1 cellular context compared by ENCODE assay signal in genomic region chr16:3305109-3306068, GRCh38.
A peak's percentile ranks its signal among the peaks of the same experiment; 100 is the strongest.
TF ChIP-seq lines count a peak whose summit lies in the region.

A gene with protein sequence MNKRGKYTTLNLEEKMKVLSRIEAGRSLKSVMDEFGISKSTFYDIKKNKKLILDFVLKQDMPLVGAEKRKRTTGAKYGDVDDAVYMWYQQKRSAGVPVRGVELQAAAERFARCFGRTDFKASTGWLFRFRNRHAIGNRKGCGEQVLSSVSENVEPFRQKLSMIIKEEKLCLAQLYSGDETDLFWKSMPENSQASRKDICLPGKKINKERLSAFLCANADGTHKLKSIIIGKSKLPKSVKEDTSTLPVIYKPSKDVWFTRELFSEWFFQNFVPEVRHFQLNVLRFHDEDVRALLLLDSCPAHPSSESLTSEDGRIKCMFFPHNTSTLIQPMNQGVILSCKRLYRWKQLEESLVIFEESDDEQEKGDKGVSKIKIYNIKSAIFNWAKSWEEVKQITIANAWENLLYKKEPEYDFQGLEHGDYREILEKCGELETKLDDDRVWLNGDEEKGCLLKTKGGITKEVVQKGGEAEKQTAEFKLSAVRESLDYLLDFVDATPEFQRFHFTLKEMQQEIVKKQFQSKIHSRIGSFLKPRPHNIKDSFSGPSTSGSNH (minus strand): TSS chr16:3305430. CDS start chr16:3300614, 4,816 bp downstream.
ZNF75A (plus strand) TSS chr16:3305497; CDS start chr16:3308429, 2,932 bp downstream.

TF ChIP-seq in K562, 482 proteins besides CTCF, POLR2A, EP300 and RAD21 (continued from another document and continues in another):
- TF ChIP-seq THRB (CRISPR knock-in tag; conservative IDR thresholded peaks at IDR 0.05) (0 out of 2 replicates have a peak, but pooled peaks have one; percentile 28), ZNF282 (CRISPR knock-in tag; IDR thresholded peaks at IDR 0.05) (peak; percentile 28), TARDBP (IDR thresholded peaks at IDR 0.05) (0 out of 2 replicates have a peak, but pooled peaks have one; percentile 9), EZH2 (IDR thresholded peaks at IDR 0.05; ENCODE audit: borderline replicate concordance, low read depth, low read length) (no peak), SMAD4 (CRISPR knock-in tag; conservative IDR thresholded peaks at IDR 0.05) (peak; percentile 69), GATAD2A (IDR thresholded peaks at IDR 0.05) (no peak), KDM5B (IDR thresholded peaks at IDR 0.05; ENCODE audit: insufficient replicate concordance, low read depth, low read length) (peak; percentile 93), SMAD3 (CRISPR knock-in tag; conservative IDR thresholded peaks at IDR 0.05) (no peak), BACH1 (tag; IDR thresholded peaks at IDR 0.05) (no peak), PCBP2 (IDR thresholded peaks at IDR 0.05; ENCODE audit: low read depth, low read length, poor library complexity, severe bottlenecking) (no peak), FOXA1 (IDR thresholded peaks at IDR 0.05; ENCODE audit: borderline replicate concordance) (no peak), ZNF740 (CRISPR knock-in tag; IDR thresholded peaks at IDR 0.05) (peak; percentile 64; the same call in 1 of the 2 replicates), ZNF740 (tag; IDR thresholded peaks at IDR 0.05) (no peak), CCNT2 (IDR thresholded peaks at IDR 0.05; ENCODE audit: borderline replicate concordance, extremely low read depth, insufficient read length, low read depth, low read length) (peak; percentile 39), TEAD4 (IDR thresholded peaks at IDR 0.05; ENCODE audit: low read length) (peak; percentile 14; the same call in 1 of the 2 replicates), TEAD4 (CRISPR knock-in tag; IDR thresholded peaks at IDR 0.05; ENCODE audit: borderline replicate concordance) (no peak), ZNF449 (CRISPR knock-in tag; IDR thresholded peaks at IDR 0.05) (peak; percentile 71; the same call in 1 of the 2 replicates), HMG20B (CRISPR knock-in tag; IDR thresholded peaks at IDR 0.05) (no peak), MEF2D (tag; conservative IDR thresholded peaks at IDR 0.05; ENCODE audit: low read depth) (0 out of 2 replicates have a peak, but pooled peaks have one; percentile 23), MTA3 (IDR thresholded peaks at IDR 0.05; ENCODE audit: borderline replicate concordance) (peak; percentile 79; the same call in 1 of the 2 replicates), NR2F6 (CRISPR knock-in tag; IDR thresholded peaks at IDR 0.05) (no peak), ADNP (tag; IDR thresholded peaks at IDR 0.05) (no peak), ELF2 (CRISPR knock-in tag; IDR thresholded peaks at IDR 0.05) (peak; percentile 43; the same call in 1 of the 2 replicates), LARP7 (IDR thresholded peaks at IDR 0.05) (no peak), BRD9 (IDR thresholded peaks at IDR 0.05; ENCODE audit: low read depth, partially characterized antibody) (no peak), EHMT2 (IDR thresholded peaks at IDR 0.05) (peak; percentile 71; the same call in 1 of the 2 replicates), KHSRP (IDR thresholded peaks at IDR 0.05) (no peak), POLR2AphosphoS2 (IDR thresholded peaks at IDR 0.05; ENCODE audit: low read length) (no peak), FOXP1 (CRISPR knock-in tag; IDR thresholded peaks at IDR 0.05) (peak; percentile 67), KLF16 (IDR thresholded peaks at IDR 0.05) (no peak), PCBP1 (IDR thresholded peaks at IDR 0.05; ENCODE audit: low read depth, low read length, poor library complexity, severe bottlenecking) (no peak), RB1 (IDR thresholded peaks at IDR 0.05; ENCODE audit: low read depth) (0 out of 2 replicates have a peak, but pooled peaks have one; percentile 16), FOXJ3 (CRISPR knock-in tag; IDR thresholded peaks at IDR 0.05) (no peak), HOXB6 (CRISPR knock-in tag; IDR thresholded peaks at IDR 0.05; ENCODE audit: borderline replicate concordance) (no peak), SRSF9 (IDR thresholded peaks at IDR 0.05; ENCODE audit: borderline replicate concordance, low read depth, low read length) (no peak), CBFA2T3 (IDR thresholded peaks at IDR 0.05) (no peak)
- TF ChIP-seq, protein P1, sequence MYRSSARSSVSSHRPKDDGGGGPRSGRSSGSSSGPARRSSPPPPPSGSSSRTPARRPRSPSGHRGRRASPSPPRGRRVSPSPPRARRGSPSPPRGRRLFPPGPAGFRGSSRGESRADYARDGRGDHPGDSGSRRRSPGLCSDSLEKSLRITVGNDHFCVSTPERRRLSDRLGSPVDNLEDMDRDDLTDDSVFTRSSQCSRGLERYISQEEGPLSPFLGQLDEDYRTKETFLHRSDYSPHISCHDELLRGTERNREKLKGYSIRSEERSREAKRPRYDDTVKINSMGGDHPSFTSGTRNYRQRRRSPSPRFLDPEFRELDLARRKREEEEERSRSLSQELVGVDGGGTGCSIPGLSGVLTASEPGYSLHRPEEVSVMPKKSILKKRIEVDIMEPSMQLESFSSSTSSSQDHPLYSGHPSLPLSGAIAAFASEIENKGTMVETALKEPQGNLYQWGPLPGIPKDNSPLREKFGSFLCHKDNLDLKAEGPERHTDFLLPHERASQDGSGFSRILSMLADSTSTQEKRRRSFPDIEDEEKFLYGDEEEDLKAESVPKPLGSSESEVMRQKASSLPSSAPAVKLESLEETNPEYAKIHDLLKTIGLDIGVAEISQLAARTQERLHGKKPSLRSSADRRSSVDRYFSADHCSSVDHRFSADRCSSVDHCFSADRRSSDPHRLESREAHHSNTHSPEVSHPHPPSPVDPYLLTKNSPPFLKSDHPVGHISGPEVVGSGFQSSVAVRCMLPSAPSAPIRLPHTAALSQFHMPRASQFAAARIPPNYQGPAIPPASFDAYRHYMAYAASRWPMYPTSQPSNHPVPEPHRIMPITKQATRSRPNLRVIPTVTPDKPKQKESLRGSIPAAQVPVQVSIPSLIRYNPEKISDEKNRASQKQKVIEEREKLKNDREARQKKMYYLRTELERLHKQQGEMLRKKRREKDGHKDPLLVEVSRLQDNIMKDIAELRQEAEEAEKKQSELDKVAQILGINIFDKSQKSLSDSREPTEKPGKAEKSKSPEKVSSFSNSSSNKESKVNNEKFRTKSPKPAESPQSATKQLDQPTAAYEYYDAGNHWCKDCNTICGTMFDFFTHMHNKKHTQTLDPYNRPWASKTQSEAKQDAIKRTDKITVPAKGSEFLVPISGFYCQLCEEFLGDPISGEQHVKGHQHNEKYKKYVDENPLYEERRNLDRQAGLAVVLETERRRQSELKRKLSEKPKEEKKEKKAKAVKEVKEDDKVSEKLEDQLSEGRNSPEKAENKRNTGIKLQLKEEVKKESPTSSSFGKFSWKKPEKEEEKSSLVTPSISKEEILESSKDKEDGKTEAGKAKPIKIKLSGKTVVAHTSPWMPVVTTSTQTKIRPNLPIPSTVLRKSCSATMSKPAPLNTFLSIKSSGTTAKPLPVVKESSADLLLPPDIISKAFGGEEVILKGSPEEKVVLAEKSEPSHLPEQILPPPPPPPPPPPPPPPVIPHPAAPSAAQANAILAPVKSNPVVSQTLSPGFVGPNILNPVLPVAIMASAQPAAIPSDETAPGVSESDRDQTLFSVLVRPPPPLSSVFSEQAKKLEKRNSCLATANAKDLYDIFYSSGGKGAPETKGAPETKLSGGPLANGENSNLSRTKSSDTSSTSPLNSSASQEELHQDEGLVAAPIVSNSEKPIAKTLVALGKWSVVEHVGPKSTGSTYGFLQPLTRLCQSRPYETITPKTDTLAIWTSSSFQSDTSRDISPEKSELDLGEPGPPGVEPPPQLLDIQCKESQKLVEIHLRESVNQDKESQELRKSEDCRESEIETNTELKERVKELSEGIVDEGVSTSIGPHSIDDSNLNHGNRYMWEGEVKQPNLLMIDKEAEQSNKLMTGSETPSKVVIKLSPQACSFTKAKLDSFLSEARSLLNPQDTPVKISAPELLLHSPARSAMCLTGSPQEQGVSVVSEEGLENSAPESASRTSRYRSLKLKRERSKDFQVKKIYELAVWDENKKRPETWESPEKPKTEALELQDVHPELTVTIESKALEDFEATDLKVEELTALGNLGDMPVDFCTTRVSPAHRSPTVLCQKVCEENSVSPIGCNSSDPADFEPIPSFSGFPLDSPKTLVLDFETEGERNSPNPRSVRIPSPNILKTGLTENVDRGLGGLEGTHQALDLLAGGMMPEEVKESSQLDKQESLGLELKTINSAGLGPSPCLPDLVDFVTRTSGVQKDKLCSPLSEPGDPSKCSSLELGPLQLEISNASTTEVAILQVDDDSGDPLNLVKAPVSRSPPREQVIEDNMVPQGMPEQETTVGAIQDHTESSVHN (IDR thresholded peaks at IDR 0.05; ENCODE audit: borderline replicate concordance in 1 of 2, low read depth in 1 of 2) = no peak
- TF ChIP-seq, protein P2, sequence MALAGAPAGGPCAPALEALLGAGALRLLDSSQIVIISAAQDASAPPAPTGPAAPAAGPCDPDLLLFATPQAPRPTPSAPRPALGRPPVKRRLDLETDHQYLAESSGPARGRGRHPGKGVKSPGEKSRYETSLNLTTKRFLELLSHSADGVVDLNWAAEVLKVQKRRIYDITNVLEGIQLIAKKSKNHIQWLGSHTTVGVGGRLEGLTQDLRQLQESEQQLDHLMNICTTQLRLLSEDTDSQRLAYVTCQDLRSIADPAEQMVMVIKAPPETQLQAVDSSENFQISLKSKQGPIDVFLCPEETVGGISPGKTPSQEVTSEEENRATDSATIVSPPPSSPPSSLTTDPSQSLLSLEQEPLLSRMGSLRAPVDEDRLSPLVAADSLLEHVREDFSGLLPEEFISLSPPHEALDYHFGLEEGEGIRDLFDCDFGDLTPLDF (CRISPR knock-in tag; IDR thresholded peaks at IDR 0.05) = peak; percentile 64; the same call in 1 of the 2 replicates
- TF ChIP-seq, protein P3, sequence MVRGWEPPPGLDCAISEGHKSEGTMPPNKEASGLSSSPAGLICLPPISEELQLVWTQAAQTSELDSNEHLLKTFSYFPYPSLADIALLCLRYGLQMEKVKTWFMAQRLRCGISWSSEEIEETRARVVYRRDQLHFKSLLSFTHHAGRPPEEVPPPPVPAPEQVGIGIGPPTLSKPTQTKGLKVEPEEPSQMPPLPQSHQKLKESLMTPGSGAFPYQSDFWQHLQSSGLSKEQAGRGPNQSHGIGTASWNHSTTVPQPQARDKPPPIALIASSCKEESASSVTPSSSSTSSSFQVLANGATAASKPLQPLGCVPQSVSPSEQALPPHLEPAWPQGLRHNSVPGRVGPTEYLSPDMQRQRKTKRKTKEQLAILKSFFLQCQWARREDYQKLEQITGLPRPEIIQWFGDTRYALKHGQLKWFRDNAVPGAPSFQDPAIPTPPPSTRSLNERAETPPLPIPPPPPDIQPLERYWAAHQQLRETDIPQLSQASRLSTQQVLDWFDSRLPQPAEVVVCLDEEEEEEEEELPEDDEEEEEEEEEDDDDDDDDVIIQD (CRISPR knock-in tag; IDR thresholded peaks at IDR 0.05) = no peak
- TF ChIP-seq, protein P4, sequence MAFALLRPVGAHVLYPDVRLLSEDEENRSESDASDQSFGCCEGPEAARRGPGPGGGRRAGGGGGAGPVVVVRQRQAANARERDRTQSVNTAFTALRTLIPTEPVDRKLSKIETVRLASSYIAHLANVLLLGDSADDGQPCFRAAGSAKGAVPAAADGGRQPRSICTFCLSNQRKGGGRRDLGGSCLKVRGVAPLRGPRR (CRISPR knock-in tag; IDR thresholded peaks at IDR 0.05) = no peak
- TF ChIP-seq, protein P5, sequence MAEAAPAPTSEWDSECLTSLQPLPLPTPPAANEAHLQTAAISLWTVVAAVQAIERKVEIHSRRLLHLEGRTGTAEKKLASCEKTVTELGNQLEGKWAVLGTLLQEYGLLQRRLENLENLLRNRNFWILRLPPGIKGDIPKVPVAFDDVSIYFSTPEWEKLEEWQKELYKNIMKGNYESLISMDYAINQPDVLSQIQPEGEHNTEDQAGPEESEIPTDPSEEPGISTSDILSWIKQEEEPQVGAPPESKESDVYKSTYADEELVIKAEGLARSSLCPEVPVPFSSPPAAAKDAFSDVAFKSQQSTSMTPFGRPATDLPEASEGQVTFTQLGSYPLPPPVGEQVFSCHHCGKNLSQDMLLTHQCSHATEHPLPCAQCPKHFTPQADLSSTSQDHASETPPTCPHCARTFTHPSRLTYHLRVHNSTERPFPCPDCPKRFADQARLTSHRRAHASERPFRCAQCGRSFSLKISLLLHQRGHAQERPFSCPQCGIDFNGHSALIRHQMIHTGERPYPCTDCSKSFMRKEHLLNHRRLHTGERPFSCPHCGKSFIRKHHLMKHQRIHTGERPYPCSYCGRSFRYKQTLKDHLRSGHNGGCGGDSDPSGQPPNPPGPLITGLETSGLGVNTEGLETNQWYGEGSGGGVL (CRISPR knock-in tag; IDR thresholded peaks at IDR 0.05) = no peak
- TF ChIP-seq, protein P6, sequence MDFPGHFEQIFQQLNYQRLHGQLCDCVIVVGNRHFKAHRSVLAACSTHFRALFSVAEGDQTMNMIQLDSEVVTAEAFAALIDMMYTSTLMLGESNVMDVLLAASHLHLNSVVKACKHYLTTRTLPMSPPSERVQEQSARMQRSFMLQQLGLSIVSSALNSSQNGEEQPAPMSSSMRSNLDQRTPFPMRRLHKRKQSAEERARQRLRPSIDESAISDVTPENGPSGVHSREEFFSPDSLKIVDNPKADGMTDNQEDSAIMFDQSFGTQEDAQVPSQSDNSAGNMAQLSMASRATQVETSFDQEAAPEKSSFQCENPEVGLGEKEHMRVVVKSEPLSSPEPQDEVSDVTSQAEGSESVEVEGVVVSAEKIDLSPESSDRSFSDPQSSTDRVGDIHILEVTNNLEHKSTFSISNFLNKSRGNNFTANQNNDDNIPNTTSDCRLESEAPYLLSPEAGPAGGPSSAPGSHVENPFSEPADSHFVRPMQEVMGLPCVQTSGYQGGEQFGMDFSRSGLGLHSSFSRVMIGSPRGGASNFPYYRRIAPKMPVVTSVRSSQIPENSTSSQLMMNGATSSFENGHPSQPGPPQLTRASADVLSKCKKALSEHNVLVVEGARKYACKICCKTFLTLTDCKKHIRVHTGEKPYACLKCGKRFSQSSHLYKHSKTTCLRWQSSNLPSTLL (IDR thresholded peaks at IDR 0.05) = no peak
